ENCODE assay signal across 13 cellular contexts in the genomic region with DNA sequence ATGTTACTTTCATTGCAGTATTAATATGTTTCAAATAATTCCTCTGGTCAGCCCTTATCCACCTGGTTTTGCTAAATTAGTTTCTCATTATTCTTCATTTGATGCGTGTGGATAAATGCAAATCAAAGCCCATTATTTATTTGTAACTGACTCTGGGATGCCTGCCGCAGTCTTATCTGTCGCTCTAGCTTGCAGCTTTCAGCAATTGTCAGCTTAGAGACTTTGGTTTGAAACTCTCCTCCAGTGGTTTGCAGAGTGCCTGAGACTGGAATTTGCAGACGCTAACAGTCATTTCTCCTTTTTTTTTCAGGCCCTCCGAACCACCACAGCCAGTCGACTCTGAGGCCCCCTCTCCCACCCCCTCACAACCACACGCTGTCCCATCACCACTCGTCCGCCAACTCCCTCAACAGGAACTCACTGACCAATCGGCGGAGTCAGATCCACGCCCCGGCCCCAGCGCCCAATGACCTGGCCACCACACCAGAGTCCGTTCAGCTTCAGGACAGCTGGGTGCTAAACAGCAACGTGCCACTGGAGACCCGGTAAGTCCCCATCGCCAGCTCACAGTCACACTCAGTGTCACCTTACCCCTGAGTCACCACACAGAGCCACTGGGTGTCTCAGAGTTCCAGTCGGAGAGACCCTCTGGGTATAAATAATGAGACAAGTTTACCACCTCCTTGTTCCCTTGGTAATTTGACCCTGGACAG.
A peak's percentile ranks its signal among the peaks of the same experiment; 100 is the strongest.
DNase-seq lines count a peak whose midpoint lies in the region; ATAC-seq and TF ChIP-seq lines count a peak whose summit lies in the region.
"Had no signal": no experiment of that assay in that cellular context is flagged by ENCODE, and none has a peak within 500 bp of the region (broad histone marks: within the 10 kb centered on the region; RNA-seq: fewer than 3 reads in every experiment).

No MANE protein-coding gene starts in this region.

- H2BK15ac ChIP-seq in mesenchymal stem cell (ENCODE audit: low read depth, poor library complexity, severe bottlenecking): no peak overlapping the region

- H3K4me1 Mint-ChIP-seq in endodermal cell: peaks cover 35% of the 10 kb centered on the region
- H3K4me1 Mint-ChIP-seq in type B pancreatic cell (ENCODE audit: unreplicated experiment): peaks cover 51% of the 10 kb centered on the region
- no peaks in the 10 kb centered on the region for H3K4me1 Mint-ChIP-seq in activated CD8-positive, alpha-beta memory T cell treated with anti-CD3 and anti-CD28 coated beads, Interleukin-2, amount 10 ng/mL, durations not matched to agents 7 days and 5 days
- H3K4me1 Mint-ChIP-seq: naive B cell had no signal

- CTCF ChIA-PET in activated CD8-positive, alpha-beta memory T cell treated with anti-CD3 and anti-CD28 coated beads, Interleukin-2, amount 10 ng/mL, durations not matched to agents 7 days and 5 days (lab: Charles Lee): no interaction called here

- H3K4me1 ChIP-seq in endodermal cell (ENCODE audit: control insufficient read depth, insufficient read depth, low read length) (no peaks in the 10 kb centered on the region), mesenchymal stem cell (ENCODE audit: control insufficient read depth, insufficient read depth, low read depth, low read length) (peaks cover 7% of the 10 kb centered on the region), thyroid gland (peaks cover 0 to 8% of the 10 kb centered on the region in 2 donors)

- H3K36me3 ChIP-seq in endodermal cell (ENCODE audit: control insufficient read depth, insufficient read depth, low read length) (no peaks in the 10 kb centered on the region), mesenchymal stem cell (ENCODE audit: control insufficient read depth in 1 of 2, insufficient read depth in 2 of 2, low read depth in 1 of 2, low read length in 2 of 2) (peaks cover 0 to 4% of the 10 kb centered on the region in 2 experiments), thyroid gland (no peaks in the 10 kb centered on the region)

- no peaks in the 10 kb centered on the region for H3K9me3 ChIP-seq in endodermal cell (ENCODE audit: control insufficient read depth, low read length)
- H3K9me3 ChIP-seq in mesenchymal stem cell (ENCODE audit: control insufficient read depth, low read length): no peaks in the 10 kb centered on the region
- H3K9me3 ChIP-seq in thyroid gland: no peaks in the 10 kb centered on the region

- H3K79me1 ChIP-seq in mesenchymal stem cell (replicated peaks; ENCODE audit: low read length, poor library complexity, severe bottlenecking): peaks cover 13% of the 10 kb centered on the region

- H4K91ac ChIP-seq in mesenchymal stem cell (ENCODE audit: low read length): no peak overlapping the region

- no peaks in the 10 kb centered on the region for H3K36me3 Mint-ChIP-seq in endodermal cell (ENCODE audit: low read depth)
- peaks cover 11% of the 10 kb centered on the region for H3K36me3 Mint-ChIP-seq in type B pancreatic cell
- H3K36me3 Mint-ChIP-seq in activated CD8-positive, alpha-beta memory T cell treated with anti-CD3 and anti-CD28 coated beads, Interleukin-2, amount 10 ng/mL, durations not matched to agents 7 days and 5 days: no peaks in the 10 kb centered on the region
- H3K36me3 Mint-ChIP-seq: naive B cell had no signal

- no peak overlapping the region for H3K9ac ChIP-seq in endodermal cell (ENCODE audit: extremely low read depth, low read length, poor library complexity, severe bottlenecking)
- H3K9ac ChIP-seq in mesenchymal stem cell (ENCODE audit: low read length): no peak overlapping the region

- H3K27ac ChIP-seq in endodermal cell (ENCODE audit: low read depth, low read length): peak overlapping the region; percentile 57
- H3K27ac ChIP-seq in mesenchymal stem cell (ENCODE audit: low read length, poor library complexity, severe bottlenecking): peak overlapping the region; percentile 15
- no peak overlapping the region for H3K27ac ChIP-seq in thyroid gland

- no peak overlapping the region for H2BK120ac ChIP-seq in mesenchymal stem cell (ENCODE audit: low read depth, low read length)

- H3K27me3 Mint-ChIP-seq in endodermal cell (ENCODE audit: insufficient read depth) (no peaks in the 10 kb centered on the region), type B pancreatic cell (peaks cover 23% of the 10 kb centered on the region)
- H3K27me3 Mint-ChIP-seq in activated CD8-positive, alpha-beta memory T cell treated with anti-CD3 and anti-CD28 coated beads, Interleukin-2, amount 10 ng/mL, durations not matched to agents 7 days and 5 days: no peaks in the 10 kb centered on the region
- H3K27me3 Mint-ChIP-seq: naive B cell had no signal

- H3K18ac ChIP-seq in mesenchymal stem cell (ENCODE audit: low read depth in 1 of 2, low read length in 2 of 2): no peak overlapping the region

- DNase-seq in NCI-H526 treated with DMSO at 0.1 percent for 48 hours (lab: John Stamatoyannopoulos, UW): peak; percentile 31
- peak; percentile 68 for DNase-seq in endodermal cell
- no peak for DNase-seq in mesenchymal stem cell
- no peak for DNase-seq in type B pancreatic cell (ENCODE audit: extremely low spot score, unreplicated experiment)
- no peak for DNase-seq in activated CD8-positive, alpha-beta memory T cell treated with anti-CD3 and anti-CD28 coated beads, Interleukin-2, amount 10 ng/mL, durations not matched to agents 7 days and 5 days
- DNase-seq in thyroid gland: no peak
- no peak for DNase-seq in DMS53 (lab: John Stamatoyannopoulos, UW)
- DNase-seq: activated CD4-positive, alpha-beta T cell treated with anti-CD3 and anti-CD28 coated beads for 4 hours; activated gamma-delta T cell; naive B cell; NCI-H1092; NCI-H748 treated with DMSO at 0.1 percent for 48 hours; stimulated activated CD4-positive, alpha-beta T cell treated with anti-CD3 and anti-CD28 coated beads, Interleukin-4, amount 100 ng/mL, for 4 hours had no signal

- H3K4me3 ChIP-seq in endodermal cell (ENCODE audit: low read length): no peak overlapping the region
- H3K4me3 ChIP-seq in mesenchymal stem cell (ENCODE audit: insufficient read depth in 1 of 2, low read depth in 1 of 2, low read length in 2 of 2): peak overlapping the region in 1 of 2 experiments; percentile 0
- no peak overlapping the region for H3K4me3 ChIP-seq in thyroid gland (replicated peaks in 1 of 3)

- no peak overlapping the region for H4K8ac ChIP-seq in mesenchymal stem cell (ENCODE audit: low read length)

- no peak overlapping the region for H3K4ac ChIP-seq in mesenchymal stem cell (ENCODE audit: low read depth in 1 of 2, low read length in 2 of 2)

- H2BK12ac ChIP-seq in mesenchymal stem cell (ENCODE audit: low read length in 2 of 2): no peak overlapping the region

- no peak for ATAC-seq in activated CD8-positive, alpha-beta memory T cell treated with anti-CD3 and anti-CD28 coated beads, Interleukin-2, amount 10 ng/mL, durations not matched to agents 7 days and 5 days

- no peak overlapping the region for H2BK5ac ChIP-seq in mesenchymal stem cell (ENCODE audit: low read depth, low read length, poor library complexity, severe bottlenecking)

- H3K27me3 ChIP-seq in endodermal cell (ENCODE audit: control insufficient read depth, insufficient read depth, low read length, poor library complexity, severe bottlenecking) (no peaks in the 10 kb centered on the region), mesenchymal stem cell (ENCODE audit: control insufficient read depth in 1 of 2, insufficient read depth in 1 of 2, low read length in 2 of 2) (no peaks in the 10 kb centered on the region), thyroid gland (no peaks in the 10 kb centered on the region)

- H3K4me2 ChIP-seq in mesenchymal stem cell (ENCODE audit: low read length, poor library complexity, severe bottlenecking): no peak overlapping the region

- no peak overlapping the region for H2AFZ ChIP-seq in mesenchymal stem cell (ENCODE audit: low read depth, low read length)

- peak overlapping the region; percentile 84 for H3K27ac Mint-ChIP-seq in endodermal cell
- peak overlapping the region; percentile 43 for H3K27ac Mint-ChIP-seq in type B pancreatic cell
- no peak overlapping the region for H3K27ac Mint-ChIP-seq in activated CD8-positive, alpha-beta memory T cell treated with anti-CD3 and anti-CD28 coated beads, Interleukin-2, amount 10 ng/mL, durations not matched to agents 7 days and 5 days
- H3K27ac Mint-ChIP-seq: naive B cell had no signal

- H3K4me3 Mint-ChIP-seq in endodermal cell: no peak overlapping the region
- peak overlapping the region; percentile 64 for H3K4me3 Mint-ChIP-seq in type B pancreatic cell
- no peak overlapping the region for H3K4me3 Mint-ChIP-seq in activated CD8-positive, alpha-beta memory T cell treated with anti-CD3 and anti-CD28 coated beads, Interleukin-2, amount 10 ng/mL, durations not matched to agents 7 days and 5 days
- H3K4me3 Mint-ChIP-seq: naive B cell had no signal

- no peak for TF ChIP-seq POLR2A in thyroid gland (IDR thresholded peaks at IDR 0.05)

- intact Hi-C loops in thyroid gland (cut with DNase I): no loop called here

- no peak for TF ChIP-seq CTCF in endodermal cell (conservative IDR thresholded peaks at IDR 0.05)
- no peak for TF ChIP-seq CTCF in type B pancreatic cell (conservative IDR thresholded peaks at IDR 0.05)
- TF ChIP-seq CTCF in thyroid gland (IDR thresholded peaks at IDR 0.05): no peak

- no peak overlapping the region for H3K23ac ChIP-seq in mesenchymal stem cell (ENCODE audit: low read length in 2 of 2)

- H3K14ac ChIP-seq in mesenchymal stem cell (ENCODE audit: low read length in 2 of 2): no peak overlapping the region

- peak overlapping the region; percentile 66 for H2AK5ac ChIP-seq in mesenchymal stem cell (ENCODE audit: low read length, severe bottlenecking)

- 77 to 86% methylated on average over 11 to 19 of the region's 19 CpGs for WGBS in endodermal cell (ENCODE audit: insufficient coverage in 1 of 2, insufficient read length in 1 of 2), 2 experiments
- WGBS in mesenchymal stem cell: 87% methylated on average over 18 of the region's 19 CpGs
- 77 to 80% methylated on average over 19 of the region's 19 CpGs for WGBS in thyroid gland, 2 donors

- peaks cover 15% of the 10 kb centered on the region for H3K9me3 Mint-ChIP-seq in endodermal cell
- peaks cover 5% of the 10 kb centered on the region for H3K9me3 Mint-ChIP-seq in type B pancreatic cell
- no peaks in the 10 kb centered on the region for H3K9me3 Mint-ChIP-seq in activated CD8-positive, alpha-beta memory T cell treated with anti-CD3 and anti-CD28 coated beads, Interleukin-2, amount 10 ng/mL, durations not matched to agents 7 days and 5 days (ENCODE audit: low read depth)

Comparison
In these comparisons a context has a peak if more than half of its experiments do, and no peak if none do; other contexts are left out.
1. DNase-seq: peak in NCI-H526 treated with DMSO at 0.1 percent for 48 hours (single experiment) and endodermal cell (single experiment); none in mesenchymal stem cell (single experiment), type B pancreatic cell (single experiment), activated CD8-positive, alpha-beta memory T cell treated with anti-CD3 and anti-CD28 coated beads, Interleukin-2, amount 10 ng/mL, durations not matched to agents 7 days and 5 days (single experiment), thyroid gland (0 of 2) and DMS53 (single experiment).
2. H3K27ac ChIP-seq: peak in endodermal cell (single experiment) and mesenchymal stem cell (single experiment); none in thyroid gland (0 of 3).